ENCODE assay signal across 11 cellular contexts in the genomic region with DNA sequence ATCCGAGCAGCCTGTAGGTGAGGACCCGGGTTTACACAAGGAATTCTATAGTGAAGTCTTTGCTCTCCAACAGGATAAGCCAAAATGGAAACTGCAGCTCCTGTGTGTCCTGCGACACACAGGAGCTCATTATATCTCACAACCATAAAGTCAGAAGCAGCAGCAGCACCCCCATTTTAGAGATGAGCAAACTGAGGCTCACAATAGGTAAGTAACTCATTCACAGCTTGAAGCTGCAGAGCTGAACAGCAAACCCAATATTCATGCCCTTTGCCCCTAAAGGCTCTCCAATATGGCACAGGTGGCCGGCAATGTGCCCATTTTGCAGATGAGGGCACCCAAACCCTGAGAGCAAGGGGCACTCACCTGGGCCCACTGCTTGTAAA.
"Had no signal": no experiment of that assay in that cellular context is flagged by ENCODE, and none has a peak within 500 bp of the region (broad histone marks: within the 10 kb centered on the region; RNA-seq: fewer than 3 reads in every experiment).

No MANE protein-coding gene starts in this region.

- ATAC-seq: activated CD4-positive, CD25-positive, alpha-beta regulatory T cell treated with anti-CD3 and anti-CD28 coated beads, Interleukin-2, amount 50 U/mL, for 24 hours; foreskin keratinocyte; pancreas had no signal

- FAIRE-seq: bronchial epithelial cell, endothelial cell of umbilical vein, pancreas had no signal

- DNase-seq: activated naive CD4-positive, alpha-beta T cell treated with Interleukin-2 at 50 U/mL for 16 hours; activated T-cell treated with anti-CD3 and anti-CD28 coated beads for 4 hours; foreskin keratinocyte; pancreas; stimulated activated CD4-positive, alpha-beta T cell treated with anti-CD3 and anti-CD28 coated beads, Interleukin-4, amount 100 ng/mL, for 24 hours had no signal

- H3K4me3 ChIP-seq: pancreas, SK-N-MC, skin epidermis had no signal

- H3K9me3 Mint-ChIP-seq: stimulated activated naive CD8-positive, alpha-beta T cell treated with anti-CD3 and anti-CD28 coated beads, Interleukin-15, Interleukin-2, amounts not matched to agents 100 ng/mL and 50 ng/mL, for 24 hours had no signal

- H3K27ac ChIP-seq: foreskin keratinocyte, pancreas, SK-N-MC had no signal

- H3K36me3 ChIP-seq: pancreas had no signal

- H3K27ac Mint-ChIP-seq: stimulated activated naive CD8-positive, alpha-beta T cell treated with anti-CD3 and anti-CD28 coated beads, Interleukin-15, Interleukin-2, amounts not matched to agents 100 ng/mL and 50 ng/mL, for 24 hours had no signal

- H3K27me3 Mint-ChIP-seq: stimulated activated naive CD8-positive, alpha-beta T cell treated with anti-CD3 and anti-CD28 coated beads, Interleukin-15, Interleukin-2, amounts not matched to agents 100 ng/mL and 50 ng/mL, for 24 hours had no signal

- H3K9me3 ChIP-seq: pancreas had no signal

- H3K27me3 ChIP-seq: foreskin keratinocyte, pancreas had no signal

- H3K4me3 Mint-ChIP-seq: stimulated activated naive CD8-positive, alpha-beta T cell treated with anti-CD3 and anti-CD28 coated beads, Interleukin-15, Interleukin-2, amounts not matched to agents 100 ng/mL and 50 ng/mL, for 24 hours had no signal
